1 cellular context compared by ENCODE assay signal in the genomic region with DNA sequence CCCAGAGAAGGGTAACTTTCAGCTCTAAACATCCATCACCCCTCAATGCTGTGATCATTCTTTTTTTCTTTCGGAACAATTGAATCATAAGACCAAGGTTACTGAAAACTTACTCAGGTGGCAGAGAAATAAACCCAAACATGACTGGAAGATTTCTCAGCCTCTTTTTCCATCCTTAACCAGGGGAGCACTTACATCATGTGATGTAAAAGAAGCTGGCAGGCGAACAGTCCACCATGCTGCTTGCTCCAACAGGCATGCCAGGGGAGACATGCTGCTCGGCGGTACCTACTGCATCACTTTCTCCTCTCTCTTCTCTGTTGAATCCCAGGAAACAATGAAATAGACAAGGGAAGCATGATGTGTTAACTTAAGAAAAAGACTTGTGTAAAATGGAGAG.
TF ChIP-seq lines count a peak whose summit lies in the region.

No MANE protein-coding gene starts in this region.

TF ChIP-seq in GM23338, 12 proteins besides CTCF, POLR2A, EP300 and RAD21 (continued from another document):
- TF ChIP-seq, protein P1, sequence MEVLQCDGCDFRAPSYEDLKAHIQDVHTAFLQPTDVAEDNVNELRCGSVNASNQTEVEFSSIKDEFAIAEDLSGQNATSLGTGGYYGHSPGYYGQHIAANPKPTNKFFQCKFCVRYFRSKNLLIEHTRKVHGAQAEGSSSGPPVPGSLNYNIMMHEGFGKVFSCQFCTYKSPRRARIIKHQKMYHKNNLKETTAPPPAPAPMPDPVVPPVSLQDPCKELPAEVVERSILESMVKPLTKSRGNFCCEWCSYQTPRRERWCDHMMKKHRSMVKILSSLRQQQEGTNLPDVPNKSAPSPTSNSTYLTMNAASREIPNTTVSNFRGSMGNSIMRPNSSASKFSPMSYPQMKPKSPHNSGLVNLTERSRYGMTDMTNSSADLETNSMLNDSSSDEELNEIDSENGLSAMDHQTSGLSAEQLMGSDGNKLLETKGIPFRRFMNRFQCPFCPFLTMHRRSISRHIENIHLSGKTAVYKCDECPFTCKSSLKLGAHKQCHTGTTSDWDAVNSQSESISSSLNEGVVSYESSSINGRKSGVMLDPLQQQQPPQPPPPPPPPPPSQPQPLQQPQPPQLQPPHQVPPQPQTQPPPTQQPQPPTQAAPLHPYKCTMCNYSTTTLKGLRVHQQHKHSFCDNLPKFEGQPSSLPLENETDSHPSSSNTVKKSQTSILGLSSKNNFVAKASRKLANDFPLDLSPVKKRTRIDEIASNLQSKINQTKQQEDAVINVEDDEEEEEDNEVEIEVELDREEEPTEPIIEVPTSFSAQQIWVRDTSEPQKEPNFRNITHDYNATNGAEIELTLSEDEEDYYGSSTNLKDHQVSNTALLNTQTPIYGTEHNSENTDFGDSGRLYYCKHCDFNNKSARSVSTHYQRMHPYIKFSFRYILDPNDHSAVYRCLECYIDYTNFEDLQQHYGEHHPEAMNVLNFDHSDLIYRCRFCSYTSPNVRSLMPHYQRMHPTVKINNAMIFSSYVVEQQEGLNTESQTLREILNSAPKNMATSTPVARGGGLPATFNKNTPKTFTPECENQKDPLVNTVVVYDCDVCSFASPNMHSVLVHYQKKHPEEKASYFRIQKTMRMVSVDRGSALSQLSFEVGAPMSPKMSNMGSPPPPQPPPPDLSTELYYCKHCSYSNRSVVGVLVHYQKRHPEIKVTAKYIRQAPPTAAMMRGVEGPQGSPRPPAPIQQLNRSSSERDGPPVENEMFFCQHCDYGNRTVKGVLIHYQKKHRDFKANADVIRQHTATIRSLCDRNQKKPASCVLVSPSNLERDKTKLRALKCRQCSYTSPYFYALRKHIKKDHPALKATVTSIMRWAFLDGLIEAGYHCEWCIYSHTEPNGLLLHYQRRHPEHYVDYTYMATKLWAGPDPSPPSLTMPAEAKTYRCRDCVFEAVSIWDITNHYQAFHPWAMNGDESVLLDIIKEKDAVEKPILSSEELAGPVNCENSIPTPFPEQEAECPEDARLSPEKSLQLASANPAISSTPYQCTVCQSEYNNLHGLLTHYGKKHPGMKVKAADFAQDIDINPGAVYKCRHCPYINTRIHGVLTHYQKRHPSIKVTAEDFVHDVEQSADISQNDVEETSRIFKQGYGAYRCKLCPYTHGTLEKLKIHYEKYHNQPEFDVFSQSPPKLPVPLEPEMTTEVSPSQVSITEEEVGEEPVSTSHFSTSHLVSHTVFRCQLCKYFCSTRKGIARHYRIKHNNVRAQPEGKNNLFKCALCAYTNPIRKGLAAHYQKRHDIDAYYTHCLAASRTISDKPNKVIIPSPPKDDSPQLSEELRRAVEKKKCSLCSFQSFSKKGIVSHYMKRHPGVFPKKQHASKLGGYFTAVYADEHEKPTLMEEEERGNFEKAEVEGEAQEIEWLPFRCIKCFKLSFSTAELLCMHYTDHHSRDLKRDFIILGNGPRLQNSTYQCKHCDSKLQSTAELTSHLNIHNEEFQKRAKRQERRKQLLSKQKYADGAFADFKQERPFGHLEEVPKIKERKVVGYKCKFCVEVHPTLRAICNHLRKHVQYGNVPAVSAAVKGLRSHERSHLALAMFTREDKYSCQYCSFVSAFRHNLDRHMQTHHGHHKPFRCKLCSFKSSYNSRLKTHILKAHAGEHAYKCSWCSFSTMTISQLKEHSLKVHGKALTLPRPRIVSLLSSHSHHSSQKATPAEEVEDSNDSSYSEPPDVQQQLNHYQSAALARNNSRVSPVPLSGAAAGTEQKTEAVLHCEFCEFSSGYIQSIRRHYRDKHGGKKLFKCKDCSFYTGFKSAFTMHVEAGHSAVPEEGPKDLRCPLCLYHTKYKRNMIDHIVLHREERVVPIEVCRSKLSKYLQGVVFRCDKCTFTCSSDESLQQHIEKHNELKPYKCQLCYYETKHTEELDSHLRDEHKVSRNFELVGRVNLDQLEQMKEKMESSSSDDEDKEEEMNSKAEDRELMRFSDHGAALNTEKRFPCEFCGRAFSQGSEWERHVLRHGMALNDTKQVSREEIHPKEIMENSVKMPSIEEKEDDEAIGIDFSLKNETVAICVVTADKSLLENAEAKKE (CRISPR knock-in tag; IDR thresholded peaks at IDR 0.05), result no peak
- TF ChIP-seq, protein P2, sequence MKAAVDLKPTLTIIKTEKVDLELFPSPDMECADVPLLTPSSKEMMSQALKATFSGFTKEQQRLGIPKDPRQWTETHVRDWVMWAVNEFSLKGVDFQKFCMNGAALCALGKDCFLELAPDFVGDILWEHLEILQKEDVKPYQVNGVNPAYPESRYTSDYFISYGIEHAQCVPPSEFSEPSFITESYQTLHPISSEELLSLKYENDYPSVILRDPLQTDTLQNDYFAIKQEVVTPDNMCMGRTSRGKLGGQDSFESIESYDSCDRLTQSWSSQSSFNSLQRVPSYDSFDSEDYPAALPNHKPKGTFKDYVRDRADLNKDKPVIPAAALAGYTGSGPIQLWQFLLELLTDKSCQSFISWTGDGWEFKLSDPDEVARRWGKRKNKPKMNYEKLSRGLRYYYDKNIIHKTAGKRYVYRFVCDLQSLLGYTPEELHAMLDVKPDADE (IDR thresholded peaks at IDR 0.05), result no peak
- TF ChIP-seq, protein P3, sequence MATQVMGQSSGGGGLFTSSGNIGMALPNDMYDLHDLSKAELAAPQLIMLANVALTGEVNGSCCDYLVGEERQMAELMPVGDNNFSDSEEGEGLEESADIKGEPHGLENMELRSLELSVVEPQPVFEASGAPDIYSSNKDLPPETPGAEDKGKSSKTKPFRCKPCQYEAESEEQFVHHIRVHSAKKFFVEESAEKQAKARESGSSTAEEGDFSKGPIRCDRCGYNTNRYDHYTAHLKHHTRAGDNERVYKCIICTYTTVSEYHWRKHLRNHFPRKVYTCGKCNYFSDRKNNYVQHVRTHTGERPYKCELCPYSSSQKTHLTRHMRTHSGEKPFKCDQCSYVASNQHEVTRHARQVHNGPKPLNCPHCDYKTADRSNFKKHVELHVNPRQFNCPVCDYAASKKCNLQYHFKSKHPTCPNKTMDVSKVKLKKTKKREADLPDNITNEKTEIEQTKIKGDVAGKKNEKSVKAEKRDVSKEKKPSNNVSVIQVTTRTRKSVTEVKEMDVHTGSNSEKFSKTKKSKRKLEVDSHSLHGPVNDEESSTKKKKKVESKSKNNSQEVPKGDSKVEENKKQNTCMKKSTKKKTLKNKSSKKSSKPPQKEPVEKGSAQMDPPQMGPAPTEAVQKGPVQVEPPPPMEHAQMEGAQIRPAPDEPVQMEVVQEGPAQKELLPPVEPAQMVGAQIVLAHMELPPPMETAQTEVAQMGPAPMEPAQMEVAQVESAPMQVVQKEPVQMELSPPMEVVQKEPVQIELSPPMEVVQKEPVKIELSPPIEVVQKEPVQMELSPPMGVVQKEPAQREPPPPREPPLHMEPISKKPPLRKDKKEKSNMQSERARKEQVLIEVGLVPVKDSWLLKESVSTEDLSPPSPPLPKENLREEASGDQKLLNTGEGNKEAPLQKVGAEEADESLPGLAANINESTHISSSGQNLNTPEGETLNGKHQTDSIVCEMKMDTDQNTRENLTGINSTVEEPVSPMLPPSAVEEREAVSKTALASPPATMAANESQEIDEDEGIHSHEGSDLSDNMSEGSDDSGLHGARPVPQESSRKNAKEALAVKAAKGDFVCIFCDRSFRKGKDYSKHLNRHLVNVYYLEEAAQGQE (IDR thresholded peaks at IDR 0.05; ENCODE audit: unreplicated experiment), result no peak
- TF ChIP-seq STAT1 (IDR thresholded peaks at IDR 0.05; ENCODE audit: unreplicated experiment), result no peak
